Comparison of ENCODE assay signal across 8 cellular contexts in genomic region chr5:172283020-172283861, GRCh38. TPM values are rescaled to one million over a fixed set of nuclear protein-coding genes. Genes with fewer than 3 reads are reported as not detected.
A peak's percentile ranks its signal among the peaks of the same experiment; 100 is the strongest.
DNase-seq lines count a peak whose midpoint lies in the region; ATAC-seq and TF ChIP-seq lines count a peak whose summit lies in the region.

Gene UBTD2, minus strand, starts transcription at chr5:172283764. Its CDS starts 99 bp downstream, at chr5:172283665.

- ATAC-seq in GM19023 (IDR thresholded peaks at IDR 0.05; ENCODE audit: unreplicated experiment) (peak; percentile 91), HG03196 (IDR thresholded peaks at IDR 0.05; ENCODE audit: unreplicated experiment) (peak; percentile 85)

- no peaks in the 10 kb centered on the region for H3K9me3 Mint-ChIP-seq in endothelial cell (ENCODE audit: unreplicated experiment)
- H3K9me3 Mint-ChIP-seq in mesothelial cell of epicardium, result no peaks in the 10 kb centered on the region

- H3K36me3 Mint-ChIP-seq in endothelial cell (ENCODE audit: low read depth, unreplicated experiment) (no peaks in the 10 kb centered on the region), mesothelial cell of epicardium (peaks cover 3% of the 10 kb centered on the region)

- H3K27me3 Mint-ChIP-seq in endothelial cell (ENCODE audit: unreplicated experiment), result peaks cover 13% of the 10 kb centered on the region
- no peaks in the 10 kb centered on the region for H3K27me3 Mint-ChIP-seq in mesothelial cell of epicardium (ENCODE audit: low read depth)

- H3K27ac Mint-ChIP-seq in endothelial cell (ENCODE audit: unreplicated experiment), result peak within 1 kb of the TSS; percentile 95
- peak within 1 kb of the TSS; percentile 96 for H3K27ac Mint-ChIP-seq in mesothelial cell of epicardium

- DNase-seq in AG20443 (ENCODE audit: low spot score) (peak; percentile 94), NCI-H748 (lab: John Stamatoyannopoulos, UW; ENCODE audit: unreplicated experiment) (peak; percentile 88), endothelial cell (ENCODE audit: low spot score) (peak; percentile 82), mesothelial cell of epicardium (ENCODE audit: low spot score in 2 of 2, unreplicated experiment in 2 of 2) (peak; percentile 77 to 88)
- peak; percentile 29 for DNase-seq in activated CD8-positive, alpha-beta memory T cell treated with anti-CD3 and anti-CD28 coated beads, Interleukin-2, amount 50 U/mL, for 1 hour (ENCODE audit: extremely low read depth)
- peak; percentile 68 for DNase-seq in stimulated activated CD8-positive, alpha-beta memory T cell treated with anti-CD3 and anti-CD28 coated beads, Interleukin-15, amount 100 ng/mL, for 48 hours (ENCODE audit: low read depth in 2 of 2)

- peak; percentile 74 for TF ChIP-seq CTCF in endothelial cell (IDR thresholded peaks at IDR 0.05; ENCODE audit: unreplicated experiment)
- peak; percentile 50 for TF ChIP-seq CTCF in mesothelial cell of epicardium (IDR thresholded peaks at IDR 0.05; ENCODE audit: unreplicated experiment)

- peak within 1 kb of the TSS; percentile 97 for H3K4me3 Mint-ChIP-seq in endothelial cell (ENCODE audit: unreplicated experiment)
- peak within 1 kb of the TSS; percentile 96 for H3K4me3 Mint-ChIP-seq in mesothelial cell of epicardium

- peaks cover 6% of the 10 kb centered on the region for H3K4me1 Mint-ChIP-seq in endothelial cell (ENCODE audit: unreplicated experiment)
- H3K4me1 Mint-ChIP-seq in mesothelial cell of epicardium, result peaks cover 36% of the 10 kb centered on the region

RNA-seq across cellular contexts. Expression of gene UBTD2, which starts in this region (rescaled TPM):
- total RNA-seq in endothelial cell (ENCODE audit: unreplicated experiment), result 38.8 TPM
- total RNA-seq in mesothelial cell of epicardium, result 41.2 to 43.8 TPM (median 42.2 TPM) in 3 replicates

Comparison
In these comparisons a context has a peak if more than half of its experiments do, and no peak if none do; other contexts are left out.
1. Peak in every context shown above with its lines: DNase-seq and ATAC-seq.
2. DNase-seq: peak in every context shown above with its lines; median percentile 94 in AG20443; 88 in NCI-H748; 82 in mesothelial cell of epicardium; 82 in endothelial cell; 68 in stimulated activated CD8-positive, alpha-beta memory T cell treated with anti-CD3 and anti-CD28 coated beads, Interleukin-15, amount 100 ng/mL, for 48 hours; 29 in activated CD8-positive, alpha-beta memory T cell treated with anti-CD3 and anti-CD28 coated beads, Interleukin-2, amount 50 U/mL, for 1 hour.